18 cellular contexts compared by ENCODE assay signal in genomic region chr7:1591396-1591795, GRCh38. TPM values are rescaled to one million over a fixed set of nuclear protein-coding genes. Genes with fewer than 3 reads are reported as not detected.
"Had no signal": no experiment of that assay in that cellular context is flagged by ENCODE, and none has a peak within 500 bp of the region (broad histone marks: within the 10 kb centered on the region; RNA-seq: fewer than 3 reads in every experiment).

No MANE protein-coding gene starts in this region.

- ATAC-seq: foreskin keratinocyte, left lobe of liver, psoas muscle, sciatic nerve, upper lobe of right lung had no signal

- H3K27ac Mint-ChIP-seq: nephron; stimulated activated naive CD8-positive, alpha-beta T cell treated with anti-CD3 and anti-CD28 coated beads, Interleukin-15, Interleukin-2, amounts not matched to agents 100 ng/mL and 50 ng/mL, for 24 hours had no signal

- DNase-seq: activated CD4-positive, alpha-beta T cell treated with anti-CD3 and anti-CD28 coated beads, Interleukin-2, amount 50 U/mL, for 4 hours; activated CD4-positive, CD25-positive, alpha-beta regulatory T cell treated with anti-CD3 and anti-CD28 coated beads, Interleukin-2, amount 50 U/mL, for 72 hours; activated effector memory CD4-positive, alpha-beta T cell treated with Interleukin-2 at 50 U/mL for 16 hours; activated T-cell treated with anti-CD3 and anti-CD28 coated beads, Interleukin-2, amount 50 U/mL, for 1 hour; foreskin keratinocyte; psoas muscle; spleen; stimulated activated CD4-positive, alpha-beta T cell treated with anti-CD3 and anti-CD28 coated beads, Interleukin-1b, Interleukin-23, amount 100 ng/mL, for 48 hours; testis; upper lobe of right lung had no signal

- H3K27ac ChIP-seq: cardiac muscle cell, foreskin keratinocyte, heart left ventricle, psoas muscle, spleen, testis, upper lobe of right lung had no signal

- H3K9me3 ChIP-seq: testis had no signal

- H3K4me3 Mint-ChIP-seq: nephron; stimulated activated naive CD8-positive, alpha-beta T cell treated with anti-CD3 and anti-CD28 coated beads, Interleukin-15, Interleukin-2, amounts not matched to agents 100 ng/mL and 50 ng/mL, for 24 hours had no signal

- H3K4me1 ChIP-seq: foreskin keratinocyte, psoas muscle, testis, upper lobe of right lung had no signal

- H3K4me3 ChIP-seq: cardiac muscle cell, heart left ventricle, psoas muscle, testis, upper lobe of right lung had no signal

- H3K27me3 ChIP-seq: testis had no signal

- H3K36me3 ChIP-seq: cardiac muscle cell, heart left ventricle, spleen, upper lobe of right lung had no signal

RNA-seq across cellular contexts. Expression of gene TMEM184A, which starts 35.4 kb away (rescaled TPM):
- total RNA-seq: endothelial cell of umbilical vein; T-helper 2 cell treated with Interferon-gamma antibody and Interleukin-4, amounts not matched to agents 100 ng/mL and 5 ng/mL, for 36 hours had no signal
